In genomic region chr12:6828671-6829531, GRCh38 we compare ENCODE assay signal across 1 cellular context.
TF ChIP-seq lines count a peak whose summit lies in the region.

No MANE protein-coding gene starts in this region.

TF ChIP-seq in HepG2, 621 proteins besides CTCF, POLR2A, EP300 and RAD21 (continued from another document and continues in another):
- TF ChIP-seq ZNF839 (CRISPR knock-in tag; IDR thresholded peaks at IDR 0.05; ENCODE audit: borderline replicate concordance) = no peak
- TF ChIP-seq ZBTB26 (CRISPR knock-in tag; IDR thresholded peaks at IDR 0.05; ENCODE audit: borderline replicate concordance) = no peak
- TF ChIP-seq ARID4A (CRISPR knock-in tag; IDR thresholded peaks at IDR 0.05; ENCODE audit: borderline replicate concordance) = peak; percentile 76
- no peak for TF ChIP-seq BCL6 (CRISPR knock-in tag; IDR thresholded peaks at IDR 0.05)
- TF ChIP-seq ASH2L (IDR thresholded peaks at IDR 0.05; ENCODE audit: insufficient read length, low read depth, low read length) = peak; percentile 67
- no peak for TF ChIP-seq TEAD3 (CRISPR knock-in tag; optimal IDR thresholded peaks at IDR 0.05; ENCODE audit: borderline replicate concordance)
- TF ChIP-seq ARID5B (CRISPR knock-in tag; IDR thresholded peaks at IDR 0.05) = peak; percentile 18; the same call in 1 of the 2 replicates
- TF ChIP-seq TRIM24 (CRISPR knock-in tag; IDR thresholded peaks at IDR 0.05) = no peak
- no peak for TF ChIP-seq LRRFIP1 (CRISPR knock-in tag; conservative IDR thresholded peaks at IDR 0.05)
- TF ChIP-seq ZFP36L1 (CRISPR knock-in tag; IDR thresholded peaks at IDR 0.05) = no peak
- no peak for TF ChIP-seq RXRB (CRISPR knock-in tag; IDR thresholded peaks at IDR 0.05; ENCODE audit: borderline replicate concordance)
- no peak for TF ChIP-seq ZBTB1 (CRISPR knock-in tag; IDR thresholded peaks at IDR 0.05; ENCODE audit: borderline replicate concordance)
- TF ChIP-seq SYNCRIP (IDR thresholded peaks at IDR 0.05; ENCODE audit: insufficient read depth, low read depth, low read length) = no peak
- TF ChIP-seq TP53 (CRISPR knock-in tag; conservative IDR thresholded peaks at IDR 0.05) = no peak
- TF ChIP-seq ZNF136 (CRISPR knock-in tag; IDR thresholded peaks at IDR 0.05; ENCODE audit: low read depth) = no peak
- TF ChIP-seq ZMAT3 (CRISPR knock-in tag; conservative IDR thresholded peaks at IDR 0.05) = peak; percentile 92
- no peak; the same call in 1 of the 2 replicates for TF ChIP-seq ESRRA (CRISPR knock-in tag; IDR thresholded peaks at IDR 0.05; ENCODE audit: low read depth)
- no peak for TF ChIP-seq POLR2AphosphoS2 (IDR thresholded peaks at IDR 0.05; ENCODE audit: low read depth, low read length)
- TF ChIP-seq PREB (CRISPR knock-in tag; IDR thresholded peaks at IDR 0.05) = no peak
- TF ChIP-seq ZNF773 (CRISPR knock-in tag; IDR thresholded peaks at IDR 0.05; ENCODE audit: borderline replicate concordance) = no peak
- no peak; the same call in 1 of the 2 replicates for TF ChIP-seq FOXC1 (CRISPR knock-in tag; IDR thresholded peaks at IDR 0.05; ENCODE audit: borderline replicate concordance)
- TF ChIP-seq NCOA1 (CRISPR knock-in tag; IDR thresholded peaks at IDR 0.05) = no peak; the same call in 1 of the 2 replicates
- no peak for TF ChIP-seq ZNF30 (CRISPR knock-in tag; IDR thresholded peaks at IDR 0.05)
- TF ChIP-seq ZNF792 (CRISPR knock-in tag; IDR thresholded peaks at IDR 0.05) = no peak
- TF ChIP-seq ZNF513 (CRISPR knock-in tag; conservative IDR thresholded peaks at IDR 0.05) = no peak
- TF ChIP-seq ZNF414 (CRISPR knock-in tag; IDR thresholded peaks at IDR 0.05) = no peak
- no peak for TF ChIP-seq ZNF142 (CRISPR knock-in tag; IDR thresholded peaks at IDR 0.05)
- no peak for TF ChIP-seq SRF (IDR thresholded peaks at IDR 0.05; ENCODE audit: low read depth, low read length)
- TF ChIP-seq POLR2AphosphoS5 (IDR thresholded peaks at IDR 0.05; ENCODE audit: low read depth, low read length) = no peak
- peak; percentile 90 for TF ChIP-seq AGO2 (optimal IDR thresholded peaks at IDR 0.05; ENCODE audit: low read depth, low read length)
- TF ChIP-seq ZSCAN21 (CRISPR knock-in tag; IDR thresholded peaks at IDR 0.05; ENCODE audit: borderline replicate concordance) = no peak
- TF ChIP-seq ZNF713 (CRISPR knock-in tag; IDR thresholded peaks at IDR 0.05) = no peak
- no peak for TF ChIP-seq ZNF562 (CRISPR knock-in tag; IDR thresholded peaks at IDR 0.05; ENCODE audit: borderline replicate concordance)
- TF ChIP-seq NR2F2 (IDR thresholded peaks at IDR 0.05; ENCODE audit: borderline replicate concordance, low read depth) = peak; percentile 10; the same call in 1 of the 2 replicates
- TF ChIP-seq THRA (CRISPR knock-in tag; IDR thresholded peaks at IDR 0.05; ENCODE audit: borderline replicate concordance) = no peak
- TF ChIP-seq RBM39 (IDR thresholded peaks at IDR 0.05; ENCODE audit: low read depth, low read length, poor library complexity, severe bottlenecking) = peak; percentile 44
